Comparison of ENCODE assay signal across 9 cellular contexts in the genomic region with DNA sequence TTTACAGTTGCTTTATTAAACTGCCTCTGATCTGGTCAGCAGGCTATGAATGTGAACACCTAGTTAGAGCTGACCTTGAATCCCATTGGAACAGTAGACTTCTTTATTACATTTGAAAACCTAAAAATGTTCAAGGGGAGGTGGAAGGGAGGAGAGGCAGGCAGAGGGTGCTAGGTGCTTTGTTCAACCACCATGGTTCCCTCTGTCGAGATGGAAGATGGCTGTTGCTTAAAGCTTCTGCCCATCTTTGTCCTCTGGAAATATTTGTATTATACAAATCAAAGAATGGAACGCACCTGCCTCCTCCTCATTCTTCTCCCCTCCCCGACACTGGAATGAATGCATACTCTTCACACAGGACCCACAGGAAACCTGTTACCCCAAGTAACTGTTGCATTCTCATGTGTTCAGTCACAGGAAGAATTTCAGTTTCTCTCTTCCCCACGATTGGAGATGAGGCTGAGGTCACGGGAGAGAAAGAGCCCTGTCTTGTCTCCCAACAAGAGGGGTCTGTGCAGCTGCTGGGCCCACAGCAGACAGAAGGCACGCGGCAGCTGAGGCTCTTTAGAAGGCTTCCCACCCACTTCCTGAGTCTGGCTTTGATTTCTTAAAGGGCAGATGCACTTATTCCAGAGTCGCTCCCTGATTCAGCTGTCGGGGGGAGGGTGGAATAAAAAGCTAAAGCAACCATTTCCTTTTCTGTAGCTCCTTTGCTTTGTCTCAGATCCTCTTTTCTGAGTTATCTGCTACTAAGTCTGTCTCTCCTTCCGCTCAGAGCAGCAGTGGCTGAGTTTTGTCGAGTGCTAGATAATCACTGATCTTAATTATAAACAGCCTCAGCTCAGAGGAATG.
DNase-seq lines count a peak whose midpoint lies in the region; ATAC-seq and TF ChIP-seq lines count a peak whose summit lies in the region.
"Had no signal": no experiment of that assay in that cellular context is flagged by ENCODE, and none has a peak within 500 bp of the region (broad histone marks: within the 10 kb centered on the region; RNA-seq: fewer than 3 reads in every experiment).

No MANE protein-coding gene starts in this region.

- H4K20me1 ChIP-seq in OCI-LY3 (ENCODE audit: insufficient read depth, low read length), result no peaks in the 10 kb centered on the region

- H3K27me3 ChIP-seq in OCI-LY3 (ENCODE audit: low read depth, low read length), result no peaks in the 10 kb centered on the region
- H3K27me3 ChIP-seq in H7 (ENCODE audit: control insufficient read depth, insufficient read depth, low read length), result no peaks in the 10 kb centered on the region

- peak overlapping the region; percentile 80 for H3K4me3 Mint-ChIP-seq in activated naive CD8-positive, alpha-beta T cell
- peak overlapping the region; percentile 64 to 80 (median 71) for H3K4me3 Mint-ChIP-seq in immature natural killer cell

- H3K36me3 Mint-ChIP-seq in activated naive CD8-positive, alpha-beta T cell, result peaks cover 28% of the 10 kb centered on the region
- H3K36me3 Mint-ChIP-seq in immature natural killer cell, result peaks cover 0 to 10% (median 0%) of the 10 kb centered on the region in 3 donors

- peaks cover 68% of the 10 kb centered on the region for H3K4me1 Mint-ChIP-seq in activated naive CD8-positive, alpha-beta T cell (ENCODE audit: low read depth)
- peaks cover 51 to 64% of the 10 kb centered on the region in 2 donors for H3K4me1 Mint-ChIP-seq in immature natural killer cell

- peak overlapping the region; percentile 96 for H3K27ac ChIP-seq in OCI-LY3 (ENCODE audit: low read length)
- H3K27ac ChIP-seq: 22Rv1 had no signal

- TF ChIP-seq CTCF in OCI-LY3 (IDR thresholded peaks at IDR 0.05; ENCODE audit: low read depth, low read length), result no peak

- peaks cover 17% of the 10 kb centered on the region for H3K9me3 Mint-ChIP-seq in activated naive CD8-positive, alpha-beta T cell (ENCODE audit: low read depth)
- peaks cover 0 to 8% (median 0%) of the 10 kb centered on the region in 6 donors for H3K9me3 Mint-ChIP-seq in immature natural killer cell

- peak overlapping the region; percentile 81 for H3K9ac ChIP-seq in OCI-LY3 (ENCODE audit: low read length)

- H3K79me2 ChIP-seq in OCI-LY3 (ENCODE audit: low read length), result no peaks in the 10 kb centered on the region

- H3K4me2 ChIP-seq in OCI-LY3 (ENCODE audit: low read length), result peak overlapping the region; percentile 85

- H3K27me3 Mint-ChIP-seq in activated naive CD8-positive, alpha-beta T cell, result no peaks in the 10 kb centered on the region
- H3K27me3 Mint-ChIP-seq in immature natural killer cell (ENCODE audit: low read depth in 3 of 3), result no peaks in the 10 kb centered on the region

- peaks cover 7% of the 10 kb centered on the region; the same call in 1 of the 2 replicates for H3K9me3 ChIP-seq in OCI-LY3 (ENCODE audit: insufficient read depth, low read length)

- H3K27ac Mint-ChIP-seq in activated naive CD8-positive, alpha-beta T cell, result peak overlapping the region; percentile 92
- H3K27ac Mint-ChIP-seq in immature natural killer cell, result peak overlapping the region; percentile 65 to 92 (median 78)

- H3K36me3 ChIP-seq in OCI-LY3 (replicated peaks; ENCODE audit: low read depth, low read length), result peaks cover 8% of the 10 kb centered on the region
- H3K36me3 ChIP-seq in H7 (replicated peaks; ENCODE audit: control insufficient read depth, insufficient read depth, low read length), result no peaks in the 10 kb centered on the region

- ATAC-seq in HG02852 (IDR thresholded peaks at IDR 0.05; ENCODE audit: unreplicated experiment), result peak; percentile 65

- peaks cover 50% of the 10 kb centered on the region for H3K4me1 ChIP-seq in OCI-LY3 (ENCODE audit: low read length)

- H3K4me3 ChIP-seq in OCI-LY3 (ENCODE audit: low read length) (peak overlapping the region; percentile 73), H7 (ENCODE audit: insufficient read depth, low read depth, low read length) (no peak overlapping the region)

- DNase-seq in DMS 273 (lab: John Stamatoyannopoulos, UW; ENCODE audit: unreplicated experiment) (peak; percentile 6), DMS 273 treated with DMSO at 0.1 percent for 48 hours (lab: John Stamatoyannopoulos, UW) (no peak), immature natural killer cell (peak; percentile 30 to 38 (median 31)), H7 (no peak)
- DNase-seq in stimulated activated CD4-positive, alpha-beta T cell treated with anti-CD3 and anti-CD28 coated beads, Interleukin-4, amount 100 ng/mL, for 4 hours, result peak; percentile 15 to 61

- H2AFZ ChIP-seq in OCI-LY3 (ENCODE audit: low read depth, low read length), result peak overlapping the region; percentile 44; the same call in 1 of the 2 replicates

Comparison
In these comparisons a context has a peak if more than half of its experiments do, and no peak if none do; other contexts are left out.
1. DNase-seq: peak in DMS 273 (single experiment), immature natural killer cell (3 of 3) and stimulated activated CD4-positive, alpha-beta T cell treated with anti-CD3 and anti-CD28 coated beads, Interleukin-4, amount 100 ng/mL, for 4 hours (2 of 2); none in DMS 273 treated with DMSO at 0.1 percent for 48 hours (single experiment) and H7 (single experiment).